ENCODE assay signal across 1 cellular context in the genomic region with DNA sequence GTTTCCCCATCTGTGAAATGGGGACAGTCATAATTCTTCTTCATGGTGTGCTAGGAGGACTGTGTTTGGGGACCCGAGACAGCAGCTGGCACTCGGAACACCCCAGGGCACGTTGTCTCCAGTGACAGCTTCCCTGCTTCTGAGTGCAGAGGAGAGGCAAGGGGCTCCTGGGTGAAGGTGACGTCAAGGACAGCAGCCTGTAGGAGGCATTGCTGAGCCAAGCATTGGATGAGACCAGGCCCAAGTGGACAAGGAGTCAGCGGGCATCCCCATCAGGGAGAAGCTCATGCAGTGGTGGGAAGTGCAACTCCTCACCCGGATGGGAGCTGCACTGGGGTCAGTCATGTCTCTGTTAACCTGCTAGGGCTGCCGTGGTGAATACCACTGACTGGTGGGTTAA.
TF ChIP-seq lines count a peak whose summit lies in the region.

No MANE protein-coding gene starts in this region.

TF ChIP-seq in K562, 482 proteins besides CTCF, POLR2A, EP300 and RAD21:
- TF ChIP-seq BCOR (IDR thresholded peaks at IDR 0.05) (0 out of 2 replicates have a peak, but pooled peaks have one; percentile 37), ZNF444 (CRISPR knock-in tag; IDR thresholded peaks at IDR 0.05) (no peak), POLR2AphosphoS5 (IDR thresholded peaks at IDR 0.05; ENCODE audit: control insufficient read depth, insufficient read depth, low read depth, low read length) (no peak), YBX1 (IDR thresholded peaks at IDR 0.05) (no peak), IFI16 (CRISPR knock-in tag; IDR thresholded peaks at IDR 0.05) (no peak), ZNF184 (CRISPR knock-in tag; IDR thresholded peaks at IDR 0.05) (no peak), ESRRA (IDR thresholded peaks at IDR 0.05; ENCODE audit: borderline replicate concordance, low read depth) (peak; percentile 33; the same call in 1 of the 2 replicates), HDAC8 (tag; IDR thresholded peaks at IDR 0.05) (no peak), CBFB (CRISPR knock-in tag; IDR thresholded peaks at IDR 0.05) (no peak), HCFC1 (IDR thresholded peaks at IDR 0.05; ENCODE audit: low read depth, low read length) (no peak), CBX3 (IDR thresholded peaks at IDR 0.05; ENCODE audit: borderline replicate concordance in 1 of 2, low read length in 2 of 2) (no peak), RBM25 (IDR thresholded peaks at IDR 0.05; ENCODE audit: low read depth, low read length, severe bottlenecking) (peak; percentile 23), ZNF23 (CRISPR knock-in tag; IDR thresholded peaks at IDR 0.05) (no peak), RBFOX2 (IDR thresholded peaks at IDR 0.05; ENCODE audit: low read depth, low read length) (no peak)
- TF ChIP-seq, protein P1, sequence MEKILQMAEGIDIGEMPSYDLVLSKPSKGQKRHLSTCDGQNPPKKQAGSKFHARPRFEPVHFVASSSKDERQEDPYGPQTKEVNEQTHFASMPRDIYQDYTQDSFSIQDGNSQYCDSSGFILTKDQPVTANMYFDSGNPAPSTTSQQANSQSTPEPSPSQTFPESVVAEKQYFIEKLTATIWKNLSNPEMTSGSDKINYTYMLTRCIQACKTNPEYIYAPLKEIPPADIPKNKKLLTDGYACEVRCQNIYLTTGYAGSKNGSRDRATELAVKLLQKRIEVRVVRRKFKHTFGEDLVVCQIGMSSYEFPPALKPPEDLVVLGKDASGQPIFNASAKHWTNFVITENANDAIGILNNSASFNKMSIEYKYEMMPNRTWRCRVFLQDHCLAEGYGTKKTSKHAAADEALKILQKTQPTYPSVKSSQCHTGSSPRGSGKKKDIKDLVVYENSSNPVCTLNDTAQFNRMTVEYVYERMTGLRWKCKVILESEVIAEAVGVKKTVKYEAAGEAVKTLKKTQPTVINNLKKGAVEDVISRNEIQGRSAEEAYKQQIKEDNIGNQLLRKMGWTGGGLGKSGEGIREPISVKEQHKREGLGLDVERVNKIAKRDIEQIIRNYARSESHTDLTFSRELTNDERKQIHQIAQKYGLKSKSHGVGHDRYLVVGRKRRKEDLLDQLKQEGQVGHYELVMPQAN (IDR thresholded peaks at IDR 0.05; ENCODE audit: borderline replicate concordance), result no peak
- TF ChIP-seq, protein P2, sequence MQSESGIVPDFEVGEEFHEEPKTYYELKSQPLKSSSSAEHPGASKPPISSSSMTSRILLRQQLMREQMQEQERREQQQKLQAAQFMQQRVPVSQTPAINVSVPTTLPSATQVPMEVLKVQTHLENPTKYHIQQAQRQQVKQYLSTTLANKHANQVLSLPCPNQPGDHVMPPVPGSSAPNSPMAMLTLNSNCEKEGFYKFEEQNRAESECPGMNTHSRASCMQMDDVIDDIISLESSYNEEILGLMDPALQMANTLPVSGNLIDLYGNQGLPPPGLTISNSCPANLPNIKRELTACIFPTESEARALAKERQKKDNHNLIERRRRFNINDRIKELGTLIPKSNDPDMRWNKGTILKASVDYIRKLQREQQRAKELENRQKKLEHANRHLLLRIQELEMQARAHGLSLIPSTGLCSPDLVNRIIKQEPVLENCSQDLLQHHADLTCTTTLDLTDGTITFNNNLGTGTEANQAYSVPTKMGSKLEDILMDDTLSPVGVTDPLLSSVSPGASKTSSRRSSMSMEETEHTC (IDR thresholded peaks at IDR 0.05), result no peak
- TF ChIP-seq, protein P3, sequence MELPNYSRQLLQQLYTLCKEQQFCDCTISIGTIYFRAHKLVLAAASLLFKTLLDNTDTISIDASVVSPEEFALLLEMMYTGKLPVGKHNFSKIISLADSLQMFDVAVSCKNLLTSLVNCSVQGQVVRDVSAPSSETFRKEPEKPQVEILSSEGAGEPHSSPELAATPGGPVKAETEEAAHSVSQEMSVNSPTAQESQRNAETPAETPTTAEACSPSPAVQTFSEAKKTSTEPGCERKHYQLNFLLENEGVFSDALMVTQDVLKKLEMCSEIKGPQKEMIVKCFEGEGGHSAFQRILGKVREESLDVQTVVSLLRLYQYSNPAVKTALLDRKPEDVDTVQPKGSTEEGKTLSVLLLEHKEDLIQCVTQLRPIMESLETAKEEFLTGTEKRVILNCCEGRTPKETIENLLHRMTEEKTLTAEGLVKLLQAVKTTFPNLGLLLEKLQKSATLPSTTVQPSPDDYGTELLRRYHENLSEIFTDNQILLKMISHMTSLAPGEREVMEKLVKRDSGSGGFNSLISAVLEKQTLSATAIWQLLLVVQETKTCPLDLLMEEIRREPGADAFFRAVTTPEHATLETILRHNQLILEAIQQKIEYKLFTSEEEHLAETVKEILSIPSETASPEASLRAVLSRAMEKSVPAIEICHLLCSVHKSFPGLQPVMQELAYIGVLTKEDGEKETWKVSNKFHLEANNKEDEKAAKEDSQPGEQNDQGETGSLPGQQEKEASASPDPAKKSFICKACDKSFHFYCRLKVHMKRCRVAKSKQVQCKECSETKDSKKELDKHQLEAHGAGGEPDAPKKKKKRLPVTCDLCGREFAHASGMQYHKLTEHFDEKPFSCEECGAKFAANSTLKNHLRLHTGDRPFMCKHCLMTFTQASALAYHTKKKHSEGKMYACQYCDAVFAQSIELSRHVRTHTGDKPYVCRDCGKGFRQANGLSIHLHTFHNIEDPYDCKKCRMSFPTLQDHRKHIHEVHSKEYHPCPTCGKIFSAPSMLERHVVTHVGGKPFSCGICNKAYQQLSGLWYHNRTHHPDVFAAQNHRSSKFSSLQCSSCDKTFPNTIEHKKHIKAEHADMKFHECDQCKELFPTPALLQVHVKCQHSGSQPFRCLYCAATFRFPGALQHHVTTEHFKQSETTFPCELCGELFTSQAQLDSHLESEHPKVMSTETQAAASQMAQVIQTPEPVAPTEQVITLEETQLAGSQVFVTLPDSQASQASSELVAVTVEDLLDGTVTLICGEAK (IDR thresholded peaks at IDR 0.05), result no peak
- TF ChIP-seq, protein P3 (CRISPR knock-in tag; IDR thresholded peaks at IDR 0.05), result no peak
